In the genomic region with DNA sequence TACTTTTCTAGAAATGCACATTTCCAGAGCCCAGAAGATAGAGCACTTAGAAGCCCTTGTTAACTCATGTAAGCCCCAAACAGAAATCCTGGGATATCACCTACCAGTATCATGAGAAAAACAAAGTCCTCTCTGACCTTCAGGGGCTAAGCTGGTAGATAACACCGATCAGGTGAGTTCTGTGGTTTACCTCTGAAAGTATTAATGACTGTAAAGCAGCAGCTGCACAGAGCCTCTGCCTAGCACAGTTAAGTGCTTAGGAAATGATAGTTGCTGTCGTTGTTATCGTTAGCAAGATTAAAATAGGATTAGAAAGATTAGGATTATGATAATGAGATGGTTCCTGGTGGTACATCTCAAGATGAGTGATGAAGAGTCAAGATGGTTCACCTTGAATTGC, we compare ENCODE assay signal across 21 cellular contexts.
"Had no signal": no experiment of that assay in that cellular context is flagged by ENCODE, and none has a peak within 500 bp of the region (broad histone marks: within the 10 kb centered on the region; RNA-seq: fewer than 3 reads in every experiment).

No MANE protein-coding gene starts in this region.

- H3K9me3 ChIP-seq: ascending aorta, colonic mucosa, thoracic aorta had no signal

- H3K4me1 ChIP-seq: ascending aorta, colonic mucosa had no signal

- H3K27ac ChIP-seq: ascending aorta, cardiac muscle cell, colonic mucosa, thoracic aorta had no signal

- DNase-seq: activated CD4-positive, alpha-beta T cell treated with anti-CD3 and anti-CD28 coated beads for 36 hours; activated CD4-positive, CD25-positive, alpha-beta regulatory T cell; activated CD8-positive, alpha-beta memory T cell treated with anti-CD3 and anti-CD28 coated beads for 24 hours; activated CD8-positive, alpha-beta memory T cell treated with anti-CD3 and anti-CD28 coated beads, Interleukin-2, amount 50 U/mL, for 4 hours; activated naive CD4-positive, alpha-beta T cell treated with Interleukin-2 at 50 U/mL for 16 hours; activated T-cell treated with anti-CD3 and anti-CD28 coated beads, Interleukin-2, amount 50 U/mL, for 4 hours; cerebellar nuclear complex; colonic mucosa; effector CD8-positive, alpha-beta T cell; islet precursor cell; left cardiac atrium; left ventricle myocardium superior; right cardiac atrium; stimulated activated CD4-positive, alpha-beta T cell treated with anti-CD3 and anti-CD28 coated beads, Interleukin-15, amount 100 ng/mL, for 24 hours; stimulated activated CD4-positive, alpha-beta T cell treated with anti-CD3 and anti-CD28 coated beads, Interleukin-2, amount 100 ng/mL, for 24 hours; stimulated activated naive CD4-positive, alpha-beta T cell treated with Interleukin-2 at 50 U/mL for 16 hours; T-cell; trophoblast cell had no signal

- H3K27me3 ChIP-seq: ascending aorta, cardiac muscle cell, colonic mucosa had no signal

- H3K36me3 ChIP-seq: colonic mucosa had no signal

- H3K4me3 ChIP-seq: ascending aorta, cardiac muscle cell, colonic mucosa, thoracic aorta had no signal
